In the genomic region with DNA sequence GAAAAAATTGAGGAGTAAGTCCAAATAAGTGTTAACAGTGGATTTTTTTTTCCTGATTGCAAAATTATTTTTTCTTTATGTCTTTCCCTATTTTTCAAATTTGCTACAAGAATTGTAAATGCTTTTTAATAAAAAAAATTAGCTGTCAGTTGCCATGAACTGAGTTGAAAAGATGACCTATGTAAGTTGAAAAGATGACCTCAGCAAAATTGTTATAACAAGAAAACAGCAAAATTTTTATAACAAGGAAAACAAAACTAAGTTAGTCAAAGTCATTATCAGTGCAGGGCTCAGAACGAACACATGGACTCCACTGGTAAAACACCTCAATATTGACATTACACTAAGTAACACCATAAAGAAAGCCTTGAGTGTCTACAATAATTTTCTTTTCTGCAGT, we compare ENCODE assay signal across 1 cellular context.
TF ChIP-seq lines count a peak whose summit lies in the region.

No MANE protein-coding gene starts in this region.

TF ChIP-seq in H1, 55 proteins besides CTCF, POLR2A, EP300 and RAD21:
- TF ChIP-seq, protein P1, sequence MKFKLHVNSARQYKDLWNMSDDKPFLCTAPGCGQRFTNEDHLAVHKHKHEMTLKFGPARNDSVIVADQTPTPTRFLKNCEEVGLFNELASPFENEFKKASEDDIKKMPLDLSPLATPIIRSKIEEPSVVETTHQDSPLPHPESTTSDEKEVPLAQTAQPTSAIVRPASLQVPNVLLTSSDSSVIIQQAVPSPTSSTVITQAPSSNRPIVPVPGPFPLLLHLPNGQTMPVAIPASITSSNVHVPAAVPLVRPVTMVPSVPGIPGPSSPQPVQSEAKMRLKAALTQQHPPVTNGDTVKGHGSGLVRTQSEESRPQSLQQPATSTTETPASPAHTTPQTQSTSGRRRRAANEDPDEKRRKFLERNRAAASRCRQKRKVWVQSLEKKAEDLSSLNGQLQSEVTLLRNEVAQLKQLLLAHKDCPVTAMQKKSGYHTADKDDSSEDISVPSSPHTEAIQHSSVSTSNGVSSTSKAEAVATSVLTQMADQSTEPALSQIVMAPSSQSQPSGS (IDR thresholded peaks at IDR 0.05; ENCODE audit: low read length) = no peak
- peak; percentile 20; the same call in 1 of the 2 replicates for TF ChIP-seq MAFK (IDR thresholded peaks at IDR 0.05; ENCODE audit: low read depth, low read length)
- TF ChIP-seq JUN (IDR thresholded peaks at IDR 0.05; ENCODE audit: low read depth, low read length) = no peak
- TF ChIP-seq POLR2AphosphoS5 (IDR thresholded peaks at IDR 0.05; ENCODE audit: low read depth, low read length) = no peak
- TF ChIP-seq PHF8 (conservative IDR thresholded peaks at IDR 0.05; ENCODE audit: low read depth, low read length) = no peak
- TF ChIP-seq TCF12 (IDR thresholded peaks at IDR 0.05; ENCODE audit: low read depth, low read length) = no peak
